In the genomic region with DNA sequence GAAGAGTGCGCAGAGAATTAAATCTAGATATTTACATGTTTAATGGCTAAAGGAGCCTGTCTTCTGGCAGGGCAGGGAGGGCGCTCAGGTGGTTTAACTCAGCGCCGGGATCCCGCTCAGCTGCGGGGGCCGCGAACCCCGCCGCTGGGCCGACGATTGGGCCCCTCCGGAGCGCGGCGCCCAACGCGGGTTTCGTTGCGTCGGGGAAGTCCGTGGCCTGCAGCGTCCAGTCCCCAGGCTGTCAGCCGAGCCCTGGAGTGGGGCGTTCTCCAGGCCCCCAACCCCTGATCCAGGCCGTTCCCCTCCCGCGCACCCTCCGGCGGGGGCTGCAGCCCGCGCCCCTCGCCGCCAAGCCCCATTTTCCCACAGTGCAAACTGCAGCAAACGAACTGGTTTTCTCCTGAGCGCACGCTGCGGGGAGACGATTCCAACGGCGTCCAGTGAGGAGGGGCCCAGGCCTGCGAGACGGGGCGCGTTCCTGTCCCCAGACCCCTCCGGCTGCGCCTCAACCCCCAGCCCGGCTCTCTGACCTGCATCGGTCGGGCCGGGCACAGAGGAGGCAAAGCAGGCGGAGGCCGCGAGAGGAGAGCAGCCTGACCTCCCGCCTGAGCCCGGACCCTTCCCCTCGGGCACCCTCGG, we compare ENCODE assay signal across 1 cellular context.
TF ChIP-seq lines count a peak whose summit lies in the region.

No MANE protein-coding gene starts in this region.

TF ChIP-seq in SK-N-SH treated with all-trans-retinoic acid at 6 μM for 48 hours, 23 proteins besides CTCF, POLR2A, EP300 and RAD21 (continued from another document):
- TF ChIP-seq, protein P1, sequence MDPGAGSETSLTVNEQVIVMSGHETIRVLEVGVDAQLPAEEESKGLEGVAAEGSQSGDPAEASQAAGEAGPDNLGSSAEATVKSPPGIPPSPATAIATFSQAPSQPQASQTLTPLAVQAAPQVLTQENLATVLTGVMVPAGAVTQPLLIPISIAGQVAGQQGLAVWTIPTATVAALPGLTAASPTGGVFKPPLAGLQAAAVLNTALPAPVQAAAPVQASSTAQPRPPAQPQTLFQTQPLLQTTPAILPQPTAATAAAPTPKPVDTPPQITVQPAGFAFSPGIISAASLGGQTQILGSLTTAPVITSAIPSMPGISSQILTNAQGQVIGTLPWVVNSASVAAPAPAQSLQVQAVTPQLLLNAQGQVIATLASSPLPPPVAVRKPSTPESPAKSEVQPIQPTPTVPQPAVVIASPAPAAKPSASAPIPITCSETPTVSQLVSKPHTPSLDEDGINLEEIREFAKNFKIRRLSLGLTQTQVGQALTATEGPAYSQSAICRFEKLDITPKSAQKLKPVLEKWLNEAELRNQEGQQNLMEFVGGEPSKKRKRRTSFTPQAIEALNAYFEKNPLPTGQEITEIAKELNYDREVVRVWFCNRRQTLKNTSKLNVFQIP (CRISPR knock-in tag; IDR thresholded peaks at IDR 0.05; ENCODE audit: borderline replicate concordance, low read depth), result no peak
- TF ChIP-seq ESRRG (CRISPR knock-in tag; IDR thresholded peaks at IDR 0.05) (no peak), CSRNP3 (CRISPR knock-in tag; IDR thresholded peaks at IDR 0.05) (no peak), ISL1 (CRISPR knock-in tag; IDR thresholded peaks at IDR 0.05) (no peak), ARNTL (CRISPR knock-in tag; IDR thresholded peaks at IDR 0.05; ENCODE audit: borderline replicate concordance, low read depth) (no peak), ZNF565 (CRISPR knock-in tag; conservative IDR thresholded peaks at IDR 0.05; ENCODE audit: low read depth) (no peak), GLIS3 (CRISPR knock-in tag; IDR thresholded peaks at IDR 0.05) (no peak), TCF4 (CRISPR knock-in tag; IDR thresholded peaks at IDR 0.05; ENCODE audit: borderline replicate concordance) (no peak), PPARA (CRISPR knock-in tag; IDR thresholded peaks at IDR 0.05; ENCODE audit: borderline replicate concordance) (no peak), ZC3H10 (CRISPR knock-in tag; IDR thresholded peaks at IDR 0.05) (no peak), OSR1 (CRISPR knock-in tag; IDR thresholded peaks at IDR 0.05) (no peak), CSDC2 (CRISPR knock-in tag; IDR thresholded peaks at IDR 0.05) (no peak), TOX (CRISPR knock-in tag; IDR thresholded peaks at IDR 0.05; ENCODE audit: borderline replicate concordance) (no peak), PATZ1 (CRISPR knock-in tag; IDR thresholded peaks at IDR 0.05; ENCODE audit: borderline replicate concordance) (no peak), ZNF8 (CRISPR knock-in tag; IDR thresholded peaks at IDR 0.05) (no peak), RARB (CRISPR knock-in tag; IDR thresholded peaks at IDR 0.05) (no peak), ZNF70 (CRISPR knock-in tag; IDR thresholded peaks at IDR 0.05) (no peak), CREB5 (CRISPR knock-in tag; IDR thresholded peaks at IDR 0.05; ENCODE audit: low read depth) (no peak)
- TF ChIP-seq, protein P2, sequence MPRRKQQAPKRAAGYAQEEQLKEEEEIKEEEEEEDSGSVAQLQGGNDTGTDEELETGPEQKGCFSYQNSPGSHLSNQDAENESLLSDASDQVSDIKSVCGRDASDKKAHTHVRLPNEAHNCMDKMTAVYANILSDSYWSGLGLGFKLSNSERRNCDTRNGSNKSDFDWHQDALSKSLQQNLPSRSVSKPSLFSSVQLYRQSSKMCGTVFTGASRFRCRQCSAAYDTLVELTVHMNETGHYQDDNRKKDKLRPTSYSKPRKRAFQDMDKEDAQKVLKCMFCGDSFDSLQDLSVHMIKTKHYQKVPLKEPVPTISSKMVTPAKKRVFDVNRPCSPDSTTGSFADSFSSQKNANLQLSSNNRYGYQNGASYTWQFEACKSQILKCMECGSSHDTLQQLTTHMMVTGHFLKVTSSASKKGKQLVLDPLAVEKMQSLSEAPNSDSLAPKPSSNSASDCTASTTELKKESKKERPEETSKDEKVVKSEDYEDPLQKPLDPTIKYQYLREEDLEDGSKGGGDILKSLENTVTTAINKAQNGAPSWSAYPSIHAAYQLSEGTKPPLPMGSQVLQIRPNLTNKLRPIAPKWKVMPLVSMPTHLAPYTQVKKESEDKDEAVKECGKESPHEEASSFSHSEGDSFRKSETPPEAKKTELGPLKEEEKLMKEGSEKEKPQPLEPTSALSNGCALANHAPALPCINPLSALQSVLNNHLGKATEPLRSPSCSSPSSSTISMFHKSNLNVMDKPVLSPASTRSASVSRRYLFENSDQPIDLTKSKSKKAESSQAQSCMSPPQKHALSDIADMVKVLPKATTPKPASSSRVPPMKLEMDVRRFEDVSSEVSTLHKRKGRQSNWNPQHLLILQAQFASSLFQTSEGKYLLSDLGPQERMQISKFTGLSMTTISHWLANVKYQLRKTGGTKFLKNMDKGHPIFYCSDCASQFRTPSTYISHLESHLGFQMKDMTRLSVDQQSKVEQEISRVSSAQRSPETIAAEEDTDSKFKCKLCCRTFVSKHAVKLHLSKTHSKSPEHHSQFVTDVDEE (CRISPR knock-in tag; IDR thresholded peaks at IDR 0.05), result no peak
TF ChIP-seq in SK-N-SH treated with all-trans-retinoic acid at 6 μM for 48 hours: peak in this region for 0.
